Comparison of ENCODE assay signal across 10 cellular contexts in the genomic region with DNA sequence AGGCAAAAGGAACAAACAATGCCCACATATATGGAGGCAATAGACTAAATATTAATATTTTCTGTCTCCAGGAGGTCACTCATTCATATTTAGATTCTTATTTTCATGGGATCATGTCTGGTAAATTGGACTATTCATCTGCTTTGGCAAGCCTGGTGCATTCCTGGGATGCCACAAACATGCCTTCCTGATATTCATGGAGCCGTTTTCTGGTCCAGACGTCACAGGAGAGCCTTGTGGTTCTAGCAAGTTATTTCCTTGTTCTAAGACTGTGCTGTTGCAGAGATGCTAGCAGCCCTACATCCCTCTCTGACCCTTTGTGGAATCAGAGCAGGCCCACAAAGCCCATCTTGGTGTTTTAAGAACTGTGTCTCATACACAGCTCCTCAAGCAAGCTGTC. TPM values are rescaled to one million over a fixed set of nuclear protein-coding genes. Genes with fewer than 3 reads are reported as not detected.
DNase-seq lines count a peak whose midpoint lies in the region; ATAC-seq, FAIRE-seq and TF ChIP-seq lines count a peak whose summit lies in the region.
"Had no signal": no experiment of that assay in that cellular context is flagged by ENCODE, and none has a peak within 500 bp of the region (broad histone marks: within the 10 kb centered on the region; RNA-seq: fewer than 3 reads in every experiment).

No MANE protein-coding gene starts in this region.

- H3K27ac ChIP-seq in K562 (ENCODE audit: extremely low read depth, low read depth, low read length) (no peak overlapping the region), upper lobe of right lung (no peak overlapping the region), kidney (ENCODE audit: low read depth in 2 of 2, low read length in 2 of 2) (no peak overlapping the region)
- H3K27ac ChIP-seq: thyroid gland had no signal

- CTCF ChIA-PET in K562 (lab: Yijun Ruan, JAX; ENCODE audit: low intra/inter-chr PET ratio) = no interaction called here
- CTCF ChIA-PET in HEK293T (lab: Yijun Ruan, JAX) = no interaction called here

- FAIRE-seq in HTR-8/SVneo (lab: Jason Lieb, UNC) (no peak), K562 (lab: Jason Lieb, UNC) (no peak), kidney (lab: Jason Lieb, UNC) (no peak)

- H3K27me3 ChIP-seq in K562 (ENCODE audit: control insufficient read depth in 2 of 2, insufficient read depth in 2 of 2, low read length in 2 of 2) = no peaks in the 10 kb centered on the region
- H3K27me3 ChIP-seq in upper lobe of right lung = peaks cover 4% of the 10 kb centered on the region
- H3K27me3 ChIP-seq: thyroid gland had no signal

- no peaks in the 10 kb centered on the region for H3K79me2 ChIP-seq in K562 (ENCODE audit: control insufficient read depth, insufficient read depth, low read length)

- POLR2A ChIA-PET in K562 (lab: Yijun Ruan, JAX) = interaction anchor here (0.8 kb wide), 1 partner anchor 88 kb away, joined by 3 read pairs; no protein-coding TSS in a partner anchor
- POLR2A ChIA-PET in HEK293T (lab: Yijun Ruan, JAX) = interaction anchor here (1.5 kb wide), 1 partner anchor 16 kb away, joined by 5 read pairs; the partner anchor contains the start of gene EXOSC9

- H2AFZ ChIP-seq in K562 (ENCODE audit: low read depth, low read length) = no peak overlapping the region

- in situ Hi-C loops in K562 (cut with MboI) = no loop called here

- no peak overlapping the region for H3K4me2 ChIP-seq in K562 (ENCODE audit: insufficient read depth, low read length)

- H3K9me1 ChIP-seq in K562 (ENCODE audit: control insufficient read depth, insufficient read depth, low read length) = no peaks in the 10 kb centered on the region

- TF ChIP-seq POLR2A in K562 (conservative IDR thresholded peaks at IDR 0.05) = no peak

- H3K4me1 ChIP-seq in K562 (replicated peaks in 1 of 2; ENCODE audit: control insufficient read depth in 2 of 2, insufficient read depth in 2 of 2, low read length in 2 of 2) (peaks cover 0 to under 1% of the 10 kb centered on the region in 2 experiments; a peak in 3 of 5 replicates), upper lobe of right lung (no peaks in the 10 kb centered on the region), kidney (ENCODE audit: control insufficient read depth in 1 of 2, insufficient read depth in 1 of 2, low read depth in 1 of 2, low read length in 2 of 2) (no peaks in the 10 kb centered on the region)
- H3K4me1 ChIP-seq: thyroid gland had no signal

- H3K4me3 ChIP-seq in K562 = no peak overlapping the region
- no peak overlapping the region for H3K4me3 ChIP-seq in upper lobe of right lung
- no peak overlapping the region for H3K4me3 ChIP-seq in kidney (ENCODE audit: low read length in 2 of 2)
- H3K4me3 ChIP-seq: thyroid gland had no signal

- peak; percentile 50 for ATAC-seq in K562
- ATAC-seq in left cardiac atrium = peak; percentile 77 to 91
- ATAC-seq in upper lobe of right lung = peak; percentile 62
- ATAC-seq in HG03159 (IDR thresholded peaks at IDR 0.05; ENCODE audit: unreplicated experiment) = no peak

- TF ChIP-seq RAD21 in K562 (CRISPR knock-in tag; conservative IDR thresholded peaks at IDR 0.05 in 1 of 2, IDR thresholded peaks at IDR 0.05 in 1 of 2) = no peak

- H3K36me3 ChIP-seq in K562 (ENCODE audit: control insufficient read depth, insufficient read depth, low read length) (no peaks in the 10 kb centered on the region), upper lobe of right lung (no peaks in the 10 kb centered on the region), kidney (ENCODE audit: control insufficient read depth in 1 of 2, insufficient read depth in 2 of 2, low read length in 2 of 2) (no peaks in the 10 kb centered on the region)
- H3K36me3 ChIP-seq: thyroid gland had no signal

- H3K9ac ChIP-seq in K562 (ENCODE audit: insufficient read depth in 1 of 2, low read depth in 2 of 2, low read length in 2 of 2) (no peak overlapping the region), kidney (ENCODE audit: low read length in 2 of 2) (no peak overlapping the region)

- intact Hi-C loops in K562 (cut with micrococcal nuclease) (no loop called here), left cardiac atrium (cut with DNase I) (no loop called here), upper lobe of right lung (cut with DNase I) (no loop called here), kidney (cut with DNase I) (no loop called here)

- no TSS peak for BruUV-seq in K562 (replicated peaks; lab: Mats Ljungman, UMichigan)

- no peaks in the 10 kb centered on the region for H3K9me3 ChIP-seq in K562 (replicated peaks; ENCODE audit: control insufficient read depth, insufficient read depth, low read depth, low read length)
- H3K9me3 ChIP-seq in upper lobe of right lung = no peaks in the 10 kb centered on the region
- H3K9me3 ChIP-seq in kidney (ENCODE audit: control insufficient read depth in 1 of 2, low read length in 2 of 2) = peaks cover 0 to 2% of the 10 kb centered on the region in 2 donors
- H3K9me3 ChIP-seq: thyroid gland had no signal

- TF ChIP-seq EP300 in K562 (IDR thresholded peaks at IDR 0.05; ENCODE audit: low read length) = no peak

- TF ChIP-seq CTCF in K562 (IDR thresholded peaks at IDR 0.05 in 2 of 3, conservative IDR thresholded peaks at IDR 0.05 in 1 of 3; ENCODE audit: insufficient read depth in 2 of 3, low read depth in 1 of 3, low read length in 3 of 3) (no peak), upper lobe of right lung (IDR thresholded peaks at IDR 0.05) (no peak), kidney (IDR thresholded peaks at IDR 0.05; ENCODE audit: borderline replicate concordance, extremely low read depth, insufficient read depth) (no peak)

- H4K20me1 ChIP-seq in K562 (replicated peaks; ENCODE audit: control insufficient read depth, insufficient read depth, low read length) = no peaks in the 10 kb centered on the region

- WGBS in K562 (ENCODE audit: insufficient coverage, low coverage, missing lambda C conversion rate) = 14% methylated on average over 2 of the region's 2 CpGs

- DNase-seq in HTR-8/SVneo (ENCODE audit: insufficient read length, low spot score) (peak; percentile 69), K562 (ENCODE audit: extremely low read depth in 1 of 4, low spot score in 3 of 4) (no peak), left cardiac atrium (no peak), upper lobe of right lung (no peak), kidney (no peak), HEK293T (ENCODE audit: extremely low spot score) (no peak)
- DNase-seq: endodermal cell; stimulated activated CD4-positive, alpha-beta T cell treated with anti-CD3 and anti-CD28 coated beads, Interleukin-2, amount 100 ng/mL, for 48 hours; thyroid gland had no signal

RNA-seq across cellular contexts. Expression of gene EXOSC9, which starts 16.1 kb away (rescaled TPM):
- total RNA-seq in K562 (2011; cell fraction: chromatin; rRNA removed; ENCODE audit: low replicate concordance) = 51.5 and 75.8 TPM in 2 replicates
- 31.0 and 31.2 TPM in 2 replicates for total RNA-seq in K562 (2011; cell fraction: nucleolus; rRNA removed)
- 29.8 and 46.2 TPM in 2 replicates for total RNA-seq in K562 (2011; cell fraction: nucleoplasm; rRNA removed)
- 70.2 and 89.5 TPM in 2 replicates for total RNA-seq in K562 (2014; rRNA removed)
- total RNA-seq in K562 (2014; rRNA removed; fragmentation: Illumina TruSeq; extraction: Trizol) = 118 and 143 TPM in 2 replicates
- total RNA-seq in K562 (2015; rRNA removed; fragmentation: Illumina TruSeq; extraction: Trizol) = 103 and 111 TPM in 2 replicates
- 64.7 and 68.0 TPM in 2 replicates for total RNA-seq in K562 (2021)
- polyA plus RNA-seq in K562 (2011; rRNA removed) = 92.7 and 115 TPM in 2 replicates
- 22.9 and 38.9 TPM in 2 replicates for polyA plus RNA-seq in K562 (2011; cell fraction: cytosol; rRNA removed)
- polyA plus RNA-seq in K562 (2011; cell fraction: nucleus; rRNA removed) = 47.5 and 67.6 TPM in 2 replicates
- 50.3 and 74.6 TPM in 2 replicates for polyA plus RNA-seq in K562 (2012)
- 121 and 130 TPM in 2 replicates for polyA plus RNA-seq in K562 (2014; fragmentation: Illumina TruSeq; extraction: Trizol)
- polyA plus RNA-seq in K562 (2014; fragmentation: Nextera tagmentation; extraction: Ambion mirVana) = 100 to 1,000 TPM; 157 to 166 TPM
- 100 and 105 TPM in 2 replicates for polyA plus RNA-seq in K562 (2014; rRNA removed)
- polyA minus RNA-seq in K562 (2011; rRNA and poly(A)+ RNA removed) = 114 and 134 TPM in 2 replicates
- 31.6 and 57.5 TPM in 2 replicates for polyA minus RNA-seq in K562 (2011; cell fraction: cytosol; rRNA and poly(A)+ RNA removed)
- 42.5 and 63.4 TPM in 2 replicates for polyA minus RNA-seq in K562 (2011; cell fraction: nucleus; rRNA and poly(A)+ RNA removed)
- 10 to 100 TPM; 11.0 to 15.1 TPM for total RNA-seq in left cardiac atrium
- 15.8 TPM for total RNA-seq in upper lobe of right lung
- total RNA-seq in kidney = 17.6 TPM
- polyA plus RNA-seq in kidney (ENCODE audit: insufficient read depth, low read depth, low replicate concordance) = 19.9 TPM

RNA-seq across cellular contexts. Expression of gene SMIM43, which starts 20.0 kb away (rescaled TPM):
- total RNA-seq in K562 (2011; cell fraction: chromatin; rRNA removed; ENCODE audit: low replicate concordance) = not detected in 2 replicates
- not detected in 2 replicates for total RNA-seq in K562 (2011; cell fraction: nucleolus; rRNA removed)
- not detected in 2 replicates for total RNA-seq in K562 (2011; cell fraction: nucleoplasm; rRNA removed)
- not detected in 2 replicates for total RNA-seq in K562 (2014; rRNA removed)
- total RNA-seq in K562 (2014; rRNA removed; fragmentation: Illumina TruSeq; extraction: Trizol) = not detected in 2 replicates
- total RNA-seq in K562 (2015; rRNA removed; fragmentation: Illumina TruSeq; extraction: Trizol) = not detected in 2 replicates
- not detected in 2 replicates for total RNA-seq in K562 (2021)
- not detected in 2 replicates for polyA plus RNA-seq in K562 (2011; rRNA removed)
- not detected in 2 replicates for polyA plus RNA-seq in K562 (2011; cell fraction: cytosol; rRNA removed)
- not detected in 2 replicates for polyA plus RNA-seq in K562 (2011; cell fraction: nucleus; rRNA removed)
- polyA plus RNA-seq in K562 (2012) = not detected in 2 replicates
- not detected in 2 replicates for polyA plus RNA-seq in K562 (2014; fragmentation: Illumina TruSeq; extraction: Trizol)
- polyA plus RNA-seq in K562 (2014; fragmentation: Nextera tagmentation; extraction: Ambion mirVana) = not detected
- polyA plus RNA-seq in K562 (2014; rRNA removed) = not detected in 2 replicates
- polyA minus RNA-seq in K562 (2011; rRNA and poly(A)+ RNA removed) = not detected in 2 replicates
- not detected in 2 replicates for polyA minus RNA-seq in K562 (2011; cell fraction: cytosol; rRNA and poly(A)+ RNA removed)
- not detected in 2 replicates for polyA minus RNA-seq in K562 (2011; cell fraction: nucleus; rRNA and poly(A)+ RNA removed)
- total RNA-seq in left cardiac atrium = not detected
- total RNA-seq in upper lobe of right lung = not detected
- not detected for total RNA-seq in kidney
- not detected for polyA plus RNA-seq in kidney (ENCODE audit: insufficient read depth, low read depth, low replicate concordance)
- total RNA-seq: endodermal cell, thyroid gland had no signal

RNA-seq across cellular contexts. Expression of gene CCNA2, which starts 38.7 kb away (rescaled TPM):
- total RNA-seq in K562 (2011; cell fraction: chromatin; rRNA removed; ENCODE audit: low replicate concordance) = 15.4 and 28.6 TPM in 2 replicates
- 22.8 and 24.7 TPM in 2 replicates for total RNA-seq in K562 (2011; cell fraction: nucleolus; rRNA removed)
- total RNA-seq in K562 (2011; cell fraction: nucleoplasm; rRNA removed) = 26.8 and 30.0 TPM in 2 replicates
- total RNA-seq in K562 (2014; rRNA removed) (154 and 173 TPM in 2 replicates), K562 (2014; rRNA removed; fragmentation: Illumina TruSeq; extraction: Trizol) (197 and 225 TPM in 2 replicates), K562 (2015; rRNA removed; fragmentation: Illumina TruSeq; extraction: Trizol) (174 and 190 TPM in 2 replicates), K562 (2021) (147 TPM in 2 replicates), left cardiac atrium (1 to 10 TPM in 1 of 2 donors, under 1 TPM in 1; 0.26 to 1.7 TPM), upper lobe of right lung (1.2 TPM), kidney (1.4 TPM)
- polyA plus RNA-seq in K562 (2011; rRNA removed) (141 and 192 TPM in 2 replicates), K562 (2014; fragmentation: Illumina TruSeq; extraction: Trizol) (162 and 194 TPM in 2 replicates), K562 (2014; fragmentation: Nextera tagmentation; extraction: Ambion mirVana) (10 to 100 TPM; 37.1 to 47.8 TPM), K562 (2014; rRNA removed) (110 and 122 TPM in 2 replicates), kidney (ENCODE audit: insufficient read depth, low read depth, low replicate concordance) (0.71 TPM)
- 89.4 and 97.5 TPM in 2 replicates for polyA plus RNA-seq in K562 (2011; cell fraction: cytosol; rRNA removed)
- 36.4 and 53.0 TPM in 2 replicates for polyA plus RNA-seq in K562 (2011; cell fraction: nucleus; rRNA removed)
- 99.1 and 103 TPM in 2 replicates for polyA plus RNA-seq in K562 (2012)
- 207 and 226 TPM in 2 replicates for polyA minus RNA-seq in K562 (2011; rRNA and poly(A)+ RNA removed)
- polyA minus RNA-seq in K562 (2011; cell fraction: cytosol; rRNA and poly(A)+ RNA removed) = 92.9 and 104 TPM in 2 replicates
- polyA minus RNA-seq in K562 (2011; cell fraction: nucleus; rRNA and poly(A)+ RNA removed) = 25.4 and 41.9 TPM in 2 replicates
